ENCODE assay signal across 16 cellular contexts in genomic region chr1:30731806-30732276, GRCh38. TPM values are rescaled to one million over a fixed set of nuclear protein-coding genes. Genes with fewer than 3 reads are reported as not detected.
DNase-seq lines count a peak whose midpoint lies in the region; ATAC-seq and FAIRE-seq lines count a peak whose summit lies in the region.
"Had no signal": no experiment of that assay in that cellular context is flagged by ENCODE, and none has a peak within 500 bp of the region (broad histone marks: within the 10 kb centered on the region; RNA-seq: fewer than 3 reads in every experiment).

No MANE protein-coding gene starts in this region.

- DNase-seq in activated naive CD4-positive, alpha-beta T cell (lab: John Stamatoyannopoulos, UW) = no peak
- no peak for DNase-seq in activated T-helper 2 cell treated with anti-CD3 and anti-CD28 coated beads, Interferon-gamma antibody, Interleukin-2, Interleukin-4, amounts not matched to agents 10 μg/mL and 5 μg/mL and 100 μg/mL, durations not matched to agents 14 hours and 24 hours and 36 hours (ENCODE audit: low spot score)
- DNase-seq in naive thymus-derived CD8-positive, alpha-beta T cell = no peak
- DNase-seq in NCI-H1417 (lab: John Stamatoyannopoulos, UW) (no peak), GM19239 (ENCODE audit: insufficient read length, low spot score) (no peak), Right ventricle myocardium inferior (ENCODE audit: missing footprints) (no peak)
- DNase-seq: DND-41, endodermal cell, GOT3, NCI-H146, Right ventricle myocardium superior, T-helper 9 cell had no signal

- FAIRE-seq in GM19239 (lab: Jason Lieb, UNC) = no peak

- no peaks in the 10 kb centered on the region for H3K9me3 Mint-ChIP-seq in activated naive CD4-positive, alpha-beta T cell treated with anti-CD3 and anti-CD28 coated beads, Interleukin-2, amount 50 U/mL, for 24 hours
- no peaks in the 10 kb centered on the region for H3K9me3 Mint-ChIP-seq in activated T-helper 2 cell treated with anti-CD3 and anti-CD28 coated beads, Interferon-gamma antibody, Interleukin-2, Interleukin-4, amounts not matched to agents 10 μg/mL and 5 μg/mL and 100 μg/mL, durations not matched to agents 14 hours and 24 hours and 36 hours
- no peaks in the 10 kb centered on the region for H3K9me3 Mint-ChIP-seq in naive thymus-derived CD8-positive, alpha-beta T cell
- H3K9me3 Mint-ChIP-seq: endodermal cell had no signal

- POLR2A ChIA-PET in naive thymus-derived CD8-positive, alpha-beta T cell (lab: Charles Lee) = interaction anchor here (2.7 to 41.4 kb wide), 3 partner anchors 12 to 47 kb away, joined by 8 to 1432 read pairs (median 58); partner anchors contain the start of gene LAPTM5

- H3K36me3 Mint-ChIP-seq in activated naive CD4-positive, alpha-beta T cell treated with anti-CD3 and anti-CD28 coated beads, Interleukin-2, amount 50 U/mL, for 24 hours = peaks cover 6% of the 10 kb centered on the region
- H3K36me3 Mint-ChIP-seq in activated T-helper 2 cell treated with anti-CD3 and anti-CD28 coated beads, Interferon-gamma antibody, Interleukin-2, Interleukin-4, amounts not matched to agents 10 μg/mL and 5 μg/mL and 100 μg/mL, durations not matched to agents 14 hours and 24 hours and 36 hours (ENCODE audit: low read depth) = peaks cover 44% of the 10 kb centered on the region
- peaks cover 0 to 54% (median 17%) of the 10 kb centered on the region in 3 donors for H3K36me3 Mint-ChIP-seq in naive thymus-derived CD8-positive, alpha-beta T cell

- H3K4me1 Mint-ChIP-seq in activated naive CD4-positive, alpha-beta T cell treated with anti-CD3 and anti-CD28 coated beads, Interleukin-2, amount 50 U/mL, for 24 hours = peaks cover 19% of the 10 kb centered on the region
- peaks cover 3% of the 10 kb centered on the region for H3K4me1 Mint-ChIP-seq in activated T-helper 2 cell treated with anti-CD3 and anti-CD28 coated beads, Interferon-gamma antibody, Interleukin-2, Interleukin-4, amounts not matched to agents 10 μg/mL and 5 μg/mL and 100 μg/mL, durations not matched to agents 14 hours and 24 hours and 36 hours (ENCODE audit: low read depth)
- H3K4me1 Mint-ChIP-seq in naive thymus-derived CD8-positive, alpha-beta T cell = peaks cover 15 to 56% (median 30%) of the 10 kb centered on the region in 4 donors

- H3K4me3 Mint-ChIP-seq in activated naive CD4-positive, alpha-beta T cell treated with anti-CD3 and anti-CD28 coated beads, Interleukin-2, amount 50 U/mL, for 24 hours = peak overlapping the region; percentile 40
- no peak overlapping the region for H3K4me3 Mint-ChIP-seq in activated T-helper 2 cell treated with anti-CD3 and anti-CD28 coated beads, Interferon-gamma antibody, Interleukin-2, Interleukin-4, amounts not matched to agents 10 μg/mL and 5 μg/mL and 100 μg/mL, durations not matched to agents 14 hours and 24 hours and 36 hours (ENCODE audit: low read depth)
- H3K4me3 Mint-ChIP-seq in naive thymus-derived CD8-positive, alpha-beta T cell = peak overlapping the region in 5 of 10 donors; percentile 18 to 77 (median 45)
- H3K4me3 Mint-ChIP-seq: endodermal cell had no signal

- H3K27me3 Mint-ChIP-seq in activated naive CD4-positive, alpha-beta T cell treated with anti-CD3 and anti-CD28 coated beads, Interleukin-2, amount 50 U/mL, for 24 hours = no peaks in the 10 kb centered on the region
- H3K27me3 Mint-ChIP-seq in activated T-helper 2 cell treated with anti-CD3 and anti-CD28 coated beads, Interferon-gamma antibody, Interleukin-2, Interleukin-4, amounts not matched to agents 10 μg/mL and 5 μg/mL and 100 μg/mL, durations not matched to agents 14 hours and 24 hours and 36 hours (ENCODE audit: low read depth) = no peaks in the 10 kb centered on the region
- no peaks in the 10 kb centered on the region for H3K27me3 Mint-ChIP-seq in naive thymus-derived CD8-positive, alpha-beta T cell

- ATAC-seq in naive thymus-derived CD8-positive, alpha-beta T cell = peak; percentile 21 to 27
- ATAC-seq in HG03175 (IDR thresholded peaks at IDR 0.05; ENCODE audit: unreplicated experiment) = no peak
- ATAC-seq in Right ventricle myocardium inferior = no peak
- ATAC-seq: left lobe of liver had no signal

- intact Hi-C loops in activated T-helper 2 cell treated with anti-CD3 and anti-CD28 coated beads, Interferon-gamma antibody, Interleukin-2, Interleukin-4, amounts not matched to agents 10 μg/mL and 5 μg/mL and 100 μg/mL, durations not matched to agents 14 hours and 24 hours and 36 hours (cut with micrococcal nuclease) = loop anchor here (2.0 to 5.0 kb wide), 2 partner anchors 17 to 35 kb away; no protein-coding TSS in a partner anchor
- intact Hi-C loops in Right ventricle myocardium inferior (cut with DNase I) = no loop called here

- peak overlapping the region; percentile 83 for H3K27ac Mint-ChIP-seq in activated naive CD4-positive, alpha-beta T cell treated with anti-CD3 and anti-CD28 coated beads, Interleukin-2, amount 50 U/mL, for 24 hours
- H3K27ac Mint-ChIP-seq in activated T-helper 2 cell treated with anti-CD3 and anti-CD28 coated beads, Interferon-gamma antibody, Interleukin-2, Interleukin-4, amounts not matched to agents 10 μg/mL and 5 μg/mL and 100 μg/mL, durations not matched to agents 14 hours and 24 hours and 36 hours = peak overlapping the region; percentile 77
- peak overlapping the region; percentile 84 to 94 (median 92) for H3K27ac Mint-ChIP-seq in naive thymus-derived CD8-positive, alpha-beta T cell
- H3K27ac Mint-ChIP-seq: endodermal cell had no signal

RNA-seq across cellular contexts. Expression of gene MATN1, which starts 8.5 kb away (rescaled TPM):
- 0.21 and 0.44 TPM in 2 replicates for total RNA-seq in activated T-helper 2 cell treated with anti-CD3 and anti-CD28 coated beads, Interferon-gamma antibody, Interleukin-2, Interleukin-4, amounts not matched to agents 10 μg/mL and 5 μg/mL and 100 μg/mL, durations not matched to agents 14 hours and 24 hours and 36 hours
- under 1 TPM; 0.47 to 0.96 TPM for total RNA-seq in naive thymus-derived CD8-positive, alpha-beta T cell
- under 1 TPM in 1 of 3 donors, not detected in 2; 0.07 TPM for polyA plus RNA-seq in naive thymus-derived CD8-positive, alpha-beta T cell
- total RNA-seq in Right ventricle myocardium inferior = not detected
- total RNA-seq: endodermal cell, left lobe of liver, Right ventricle myocardium superior had no signal

RNA-seq across cellular contexts. Expression of gene LAPTM5, which starts 25.7 kb away (rescaled TPM):
- 184 and 189 TPM in 2 replicates for total RNA-seq in activated T-helper 2 cell treated with anti-CD3 and anti-CD28 coated beads, Interferon-gamma antibody, Interleukin-2, Interleukin-4, amounts not matched to agents 10 μg/mL and 5 μg/mL and 100 μg/mL, durations not matched to agents 14 hours and 24 hours and 36 hours
- total RNA-seq in naive thymus-derived CD8-positive, alpha-beta T cell = 100 to 1,000 TPM; 565 to 585 TPM
- polyA plus RNA-seq in naive thymus-derived CD8-positive, alpha-beta T cell = 100 to 1,000 TPM; 534 to 602 (median 561) TPM
- total RNA-seq in Right ventricle myocardium inferior = 31.5 TPM
- total RNA-seq: endodermal cell, NCI-H460 had no signal

Comparison
In these comparisons a context has a peak if more than half of its experiments do, and no peak if none do; other contexts are left out.
1. ATAC-seq: peak in naive thymus-derived CD8-positive, alpha-beta T cell (2 of 2); none in HG03175 (single experiment) and Right ventricle myocardium inferior (single experiment).
2. Peak in every context shown above with its lines, with median percentiles within 50 percentile points of each other: H3K27ac Mint-ChIP-seq.